ENCODE assay signal across 8 cellular contexts in the genomic region with DNA sequence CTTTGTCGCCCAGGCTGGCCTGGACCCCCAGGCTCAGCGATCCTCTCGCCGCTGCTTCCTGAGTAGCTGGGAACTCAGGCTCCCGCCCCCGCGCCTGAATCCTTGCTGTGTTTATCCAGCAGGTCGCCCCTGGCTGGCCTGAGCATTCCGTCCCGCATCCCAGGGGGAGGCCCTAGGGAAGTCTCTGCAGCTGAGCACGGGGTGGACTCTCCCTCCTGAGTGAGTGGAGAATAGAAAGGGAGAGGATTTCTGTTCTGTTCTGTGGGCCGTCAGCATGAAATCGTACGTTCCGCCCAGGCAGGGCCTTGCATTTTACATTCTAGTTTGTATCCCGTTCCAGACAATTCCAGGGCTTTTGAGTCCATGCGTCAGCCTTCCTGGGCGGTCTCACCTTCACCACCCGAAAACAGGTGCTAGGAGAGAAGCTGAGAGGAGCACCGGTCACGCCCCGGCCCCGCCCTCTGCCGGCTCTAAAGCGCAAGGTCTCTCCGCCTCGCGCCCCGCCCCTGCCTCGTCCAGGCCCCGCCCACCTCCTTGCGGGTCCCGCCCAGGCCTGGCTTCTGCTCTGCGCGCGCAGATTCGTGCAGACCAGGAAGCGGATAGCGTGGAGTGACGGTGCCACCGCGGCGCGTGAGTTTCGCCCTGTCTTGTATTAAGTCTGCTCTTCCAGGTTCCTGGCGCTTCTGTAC. TPM values are rescaled to one million over a fixed set of nuclear protein-coding genes. Genes with fewer than 3 reads are reported as not detected.
DNase-seq lines count a peak whose midpoint lies in the region; TF ChIP-seq lines count a peak whose summit lies in the region.

A gene (plus strand): TSS at position 586 of the 689 bp plus-strand sequence. CDS start 15,285 bp downstream, outside the sequence.

- peak within 1 kb of the TSS; percentile 99 for H2AFZ ChIP-seq in osteoblast (ENCODE audit: low read length)

- H3K79me2 ChIP-seq in osteoblast (ENCODE audit: insufficient read depth, low read length) = peaks cover 25% of the 10 kb centered on the region

- H3K4me1 ChIP-seq in osteoblast (ENCODE audit: insufficient read depth, low read length) = peaks cover 4% of the 10 kb centered on the region
- H3K4me1 ChIP-seq in testis = peaks cover 3% of the 10 kb centered on the region

- H3K4me3 ChIP-seq in HFF-Myc (replicated peaks; ENCODE audit: low read depth, low read length) = peak within 1 kb of the TSS; percentile 86
- peak within 1 kb of the TSS; percentile 88 for H3K4me3 ChIP-seq in SK-N-MC
- peak within 1 kb of the TSS; percentile 93 for H3K4me3 ChIP-seq in osteoblast (ENCODE audit: insufficient read depth, low read length)
- H3K4me3 ChIP-seq in testis = peak within 1 kb of the TSS; percentile 63 to 77

- peaks cover 46% of the 10 kb centered on the region for H3K4me1 Mint-ChIP-seq in activated naive CD4-positive, alpha-beta T cell treated with anti-CD3 and anti-CD28 coated beads, Interleukin-2, amount 50 U/mL, for 24 hours

- H3K27ac ChIP-seq in SK-N-MC (peak within 1 kb of the TSS; percentile 49; the same call in 1 of the 2 replicates), osteoblast (ENCODE audit: low read depth, low read length) (peak within 1 kb of the TSS; percentile 63), testis (peak within 1 kb of the TSS; percentile 70 to 82)

- DNase-seq in GM10248 (ENCODE audit: extremely low spot score) (peak; percentile 95), HFF-Myc (ENCODE audit: extremely low read depth, low read depth) (peak; percentile 54), NAMALWA (ENCODE audit: low spot score) (peak; percentile 93), SK-N-MC (ENCODE audit: low read depth, low spot score) (peak; percentile 20), glomerular visceral epithelial cell (ENCODE audit: extremely low spot score) (peak; percentile 97), osteoblast (ENCODE audit: insufficient read length, low spot score, missing footprints) (peak; percentile 91), testis (peak; percentile 98)

- intact Hi-C loops in testis (cut with DNase I; ENCODE audit: low total_unique reads) = no loop called here

- POLR2A ChIA-PET in GM10248 (lab: Yijun Ruan, JAX) = no interaction called here

- peak within 1 kb of the TSS; percentile 93 for H3K9ac ChIP-seq in SK-N-MC (ENCODE audit: insufficient read length)

- H4K20me1 ChIP-seq in osteoblast (ENCODE audit: insufficient read depth, low read length) = no peaks in the 10 kb centered on the region

- TF ChIP-seq POLR2A in testis (IDR thresholded peaks at IDR 0.05) = peak; percentile 72

- H3K4me3 Mint-ChIP-seq in activated naive CD4-positive, alpha-beta T cell treated with anti-CD3 and anti-CD28 coated beads, Interleukin-2, amount 50 U/mL, for 24 hours = peak within 1 kb of the TSS; percentile 91

- H3K36me3 Mint-ChIP-seq in activated naive CD4-positive, alpha-beta T cell treated with anti-CD3 and anti-CD28 coated beads, Interleukin-2, amount 50 U/mL, for 24 hours = peaks cover 24% of the 10 kb centered on the region

- no peaks in the 10 kb centered on the region for H3K27me3 Mint-ChIP-seq in activated naive CD4-positive, alpha-beta T cell treated with anti-CD3 and anti-CD28 coated beads, Interleukin-2, amount 50 U/mL, for 24 hours

- H3K27me3 ChIP-seq in osteoblast (ENCODE audit: insufficient read depth, low read length) (no peaks in the 10 kb centered on the region), testis (no peaks in the 10 kb centered on the region)

- TF ChIP-seq CTCF in GM10248 (IDR thresholded peaks at IDR 0.05; ENCODE audit: control extremely low read depth, extremely low read depth, low read depth, missing control alignments) (no peak), HFF-Myc (IDR thresholded peaks at IDR 0.05; ENCODE audit: low read depth, low read length, missing control alignments) (peak; percentile 29), osteoblast (IDR thresholded peaks at IDR 0.05; ENCODE audit: extremely low read depth, low read depth, low read length) (no peak), testis (IDR thresholded peaks at IDR 0.05) (peak in 1 of 3 experiments; percentile 58)

- peak within 1 kb of the TSS; percentile 97 for H3K4me2 ChIP-seq in osteoblast (ENCODE audit: insufficient read depth, low read length)

- peak within 1 kb of the TSS; percentile 95 for H3K27ac Mint-ChIP-seq in activated naive CD4-positive, alpha-beta T cell treated with anti-CD3 and anti-CD28 coated beads, Interleukin-2, amount 50 U/mL, for 24 hours

- H3K9me3 ChIP-seq in SK-N-MC (ENCODE audit: low read depth, low read length) = no peaks in the 10 kb centered on the region
- no peaks in the 10 kb centered on the region for H3K9me3 ChIP-seq in osteoblast (ENCODE audit: low read depth, low read length)
- H3K9me3 ChIP-seq in testis = no peaks in the 10 kb centered on the region

- 0 to 1% methylated on average over 27 to 44 of the region's 46 CpGs for WGBS in testis, 2 donors

- H3K9me3 Mint-ChIP-seq in activated naive CD4-positive, alpha-beta T cell treated with anti-CD3 and anti-CD28 coated beads, Interleukin-2, amount 50 U/mL, for 24 hours = no peaks in the 10 kb centered on the region

- CTCF ChIA-PET in GM10248 (lab: Yijun Ruan, JAX) = no interaction called here

- H3K36me3 ChIP-seq in SK-N-MC (ENCODE audit: insufficient read depth, low read length) (peaks cover 30% of the 10 kb centered on the region), osteoblast (ENCODE audit: insufficient read depth, low read length) (peaks cover 16% of the 10 kb centered on the region), testis (ENCODE audit: low read depth, missing control alignments) (no peaks in the 10 kb centered on the region)

RNA-seq across cellular contexts. Expression of the gene that starts here (rescaled TPM):
- total RNA-seq in osteoblast (13.0 and 16.5 TPM in 2 replicates), testis (10 to 100 TPM; 11.2 to 15.9 TPM)
- polyA plus RNA-seq in testis (ENCODE audit: insufficient read depth, low read depth, low replicate concordance) = 6.4 TPM

Comparison
In these comparisons a context has a peak if more than half of its experiments do, and no peak if none do; other contexts are left out.
1. Peak in every context shown above with its lines: DNase-seq, H3K4me3 ChIP-seq and H3K27ac ChIP-seq.
2. DNase-seq: peak in every context shown above with its lines; median percentile 98 in testis; 97 in glomerular visceral epithelial cell; 95 in GM10248; 93 in NAMALWA; 91 in osteoblast; 54 in HFF-Myc; 20 in SK-N-MC.